In genomic region chr12:31634620-31635019, GRCh38 we compare ENCODE assay signal across 8 cellular contexts.
"Had no signal": no experiment of that assay in that cellular context is flagged by ENCODE, and none has a peak within 500 bp of the region (broad histone marks: within the 10 kb centered on the region; RNA-seq: fewer than 3 reads in every experiment).

No MANE protein-coding gene starts in this region.

- H3K27ac ChIP-seq: HL-60, KMS-11 had no signal

- H3K36me3 ChIP-seq: HAP-1 had no signal

- H3K9ac ChIP-seq: KMS-11 had no signal

- H3K9me3 ChIP-seq: HAP-1 had no signal

- H3K4me2 ChIP-seq: GM23338, KMS-11 had no signal

- H3K4me3 ChIP-seq: GM23338, HAP-1 had no signal

- H3K4me3 Mint-ChIP-seq: GM23338 had no signal

- H3K27ac Mint-ChIP-seq: GM23338 had no signal

- H3K9me3 Mint-ChIP-seq: GM23338, IgD-negative memory B cell had no signal

- H2AFZ ChIP-seq: GM23338 had no signal

- H3K36me3 Mint-ChIP-seq: IgD-negative memory B cell had no signal

- ATAC-seq: GM23338, HCT116, HepG2 had no signal

- DNase-seq: KBM-7 had no signal

- H3K27me3 Mint-ChIP-seq: IgD-negative memory B cell had no signal
